In genomic region chr11:44524751-44525171, GRCh38 we compare ENCODE assay signal across 29 cellular contexts. TPM values are rescaled to one million over a fixed set of nuclear protein-coding genes. Genes with fewer than 3 reads are reported as not detected.
DNase-seq lines count a peak whose midpoint lies in the region; ATAC-seq, FAIRE-seq and TF ChIP-seq lines count a peak whose summit lies in the region.
"Had no signal": no experiment of that assay in that cellular context is flagged by ENCODE, and none has a peak within 500 bp of the region (broad histone marks: within the 10 kb centered on the region; RNA-seq: fewer than 3 reads in every experiment).

No MANE protein-coding gene starts in this region.

- H4K20me1 ChIP-seq in HepG2 (ENCODE audit: insufficient read depth, low read length), result no peaks in the 10 kb centered on the region
- H4K20me1 ChIP-seq in H1 (replicated peaks in 1 of 2; ENCODE audit: control insufficient read depth in 1 of 2, insufficient read depth in 2 of 2, low read length in 2 of 2), result no peaks in the 10 kb centered on the region

- no peak overlapping the region for H2AK5ac ChIP-seq in H1 (ENCODE audit: low read depth, low read length)

- H3K4me1 Mint-ChIP-seq in type B pancreatic cell (ENCODE audit: unreplicated experiment), result peaks cover 43% of the 10 kb centered on the region
- H3K4me1 Mint-ChIP-seq in activated CD8-positive, alpha-beta memory T cell treated with anti-CD3 and anti-CD28 coated beads, Interleukin-2, amount 10 ng/mL, durations not matched to agents 7 days and 5 days, result peaks cover 25% of the 10 kb centered on the region
- H3K4me1 Mint-ChIP-seq: central memory CD8-positive, alpha-beta T cell had no signal

- no peak overlapping the region for H3K23ac ChIP-seq in H1 (ENCODE audit: insufficient read length)

- H2BK20ac ChIP-seq in H1 (ENCODE audit: low read length), result 0 out of 2 replicates have a peak overlapping the region, but pooled peaks have one; percentile 3

- H3K36me3 ChIP-seq in HepG2 (replicated peaks in 1 of 2; ENCODE audit: control insufficient read depth in 1 of 2, insufficient read depth in 2 of 2, low read length in 2 of 2) (no peaks in the 10 kb centered on the region), right lobe of liver (no peaks in the 10 kb centered on the region), SK-N-MC (ENCODE audit: insufficient read depth, low read length) (no peaks in the 10 kb centered on the region), H1 (ENCODE audit: control insufficient read depth in 2 of 4, insufficient read depth in 4 of 4, low read length in 3 of 4) (no peaks in the 10 kb centered on the region)
- H3K36me3 ChIP-seq: lower lobe of right lung, pancreas, upper lobe of right lung had no signal

- no peak for DNase-seq in HepG2 (ENCODE audit: low spot score)
- DNase-seq in right lobe of liver, result no peak
- DNase-seq in SK-N-MC (ENCODE audit: low read depth, low spot score), result peak; percentile 47
- DNase-seq in H1 (ENCODE audit: low read depth in 1 of 2, low spot score in 2 of 2), result no peak
- no peak for DNase-seq in type B pancreatic cell (ENCODE audit: extremely low spot score, unreplicated experiment)
- no peak for DNase-seq in activated CD8-positive, alpha-beta memory T cell treated with anti-CD3 and anti-CD28 coated beads, Interleukin-2, amount 10 ng/mL, durations not matched to agents 7 days and 5 days
- no peak for DNase-seq in activated CD4-positive, alpha-beta T cell treated with anti-CD3 and anti-CD28 coated beads, Interleukin-2, amount 50 U/mL, for 1 hour
- DNase-seq: activated CD4-positive, alpha-beta memory T cell treated with anti-CD3 and anti-CD28 coated beads, Interleukin-2, amount 10 ng/mL, durations not matched to agents 7 days and 5 days; anterior cingulate cortex; C1 segment of cervical spinal cord; islet precursor cell; lower lobe of right lung; NCI-H2029; NCI-H526; nephron progenitor cell; pancreas; stimulated activated CD4-positive, alpha-beta T cell treated with anti-CD3 and anti-CD28 coated beads, Interleukin-12 subunit alpha, Interleukin-12 subunit beta, amount 100 ng/mL, for 4 hours; stimulated activated CD4-positive, alpha-beta T cell treated with anti-CD3 and anti-CD28 coated beads, Interleukin-4, amount 100 ng/mL, for 4 hours; upper lobe of right lung had no signal

- H3K4me2 ChIP-seq in HepG2 (ENCODE audit: low read depth, low read length) (no peak overlapping the region), H1 (ENCODE audit: insufficient read depth in 1 of 2, low read depth in 2 of 2, low read length in 2 of 2) (no peak overlapping the region)
- H3K4me2 ChIP-seq: GM23338 had no signal

- intact Hi-C loops in HepG2 (cut with micrococcal nuclease; ENCODE audit: unreplicated experiment), result no loop called here
- intact Hi-C loops in right lobe of liver (cut with DNase I), result no loop called here

- H2BK5ac ChIP-seq in H1 (ENCODE audit: low read depth, low read length), result no peak overlapping the region

- no peaks in the 10 kb centered on the region for H3K4me1 ChIP-seq in HepG2 (ENCODE audit: insufficient read depth, low read length)
- H3K4me1 ChIP-seq in right lobe of liver, result no peaks in the 10 kb centered on the region
- peaks cover 0 to 7% (median 0%) of the 10 kb centered on the region in 4 experiments; a peak in 4 of 7 replicates for H3K4me1 ChIP-seq in H1 (replicated peaks in 1 of 4; ENCODE audit: control insufficient read depth in 3 of 4, insufficient read depth in 4 of 4, low read length in 3 of 4)
- H3K4me1 ChIP-seq: pancreas had no signal

- no peak for TF ChIP-seq POLR2A in HepG2 (IDR thresholded peaks at IDR 0.05; ENCODE audit: insufficient read depth in 1 of 2, low read depth in 2 of 2, low read length in 2 of 2)
- no peak for TF ChIP-seq POLR2A in right lobe of liver (IDR thresholded peaks at IDR 0.05)
- TF ChIP-seq POLR2A in H1 (IDR thresholded peaks at IDR 0.05; ENCODE audit: control extremely low read depth in 1 of 2, low read depth in 2 of 2, low read length in 2 of 2), result no peak

- no peak overlapping the region for H2BK120ac ChIP-seq in H1 (replicated peaks; ENCODE audit: low read depth, low read length)

- no peak overlapping the region for H3K56ac ChIP-seq in H1 (replicated peaks; ENCODE audit: insufficient read length, low read depth, low read length)

- H3K27me3 ChIP-seq in HepG2 (ENCODE audit: control insufficient read depth in 1 of 2, insufficient read depth in 2 of 2, low read length in 2 of 2) (peaks cover 3 to 40% of the 10 kb centered on the region in 2 experiments; a peak in 3 of 5 replicates), right lobe of liver (no peaks in the 10 kb centered on the region), H1 (replicated peaks in 1 of 4; ENCODE audit: control insufficient read depth in 3 of 4, extremely low read depth in 1 of 4, insufficient read depth in 3 of 4, low read length in 3 of 4) (no peaks in the 10 kb centered on the region)
- H3K27me3 ChIP-seq: pancreas had no signal

- H3K9me3 ChIP-seq in HepG2 (ENCODE audit: low read length) (no peaks in the 10 kb centered on the region), right lobe of liver (no peaks in the 10 kb centered on the region), SK-N-MC (ENCODE audit: low read depth, low read length) (no peaks in the 10 kb centered on the region), H1 (ENCODE audit: insufficient read depth in 2 of 2, low read depth in 1 of 2, low read length in 1 of 2) (no peaks in the 10 kb centered on the region)
- H3K9me3 ChIP-seq: lower lobe of right lung, pancreas, upper lobe of right lung had no signal

- peak overlapping the region; percentile 39 for H3K4me3 Mint-ChIP-seq in type B pancreatic cell
- H3K4me3 Mint-ChIP-seq in activated CD8-positive, alpha-beta memory T cell treated with anti-CD3 and anti-CD28 coated beads, Interleukin-2, amount 10 ng/mL, durations not matched to agents 7 days and 5 days, result no peak overlapping the region
- H3K4me3 Mint-ChIP-seq: activated CD4-positive, alpha-beta memory T cell treated with anti-CD3 and anti-CD28 coated beads, Interleukin-2, amount 10 ng/mL, durations not matched to agents 7 days and 5 days; activated T-helper 17 cell treated with anti-CD3 and anti-CD28 coated beads, Interleukin-2, amount 50 U/mL, for 72 hours; central memory CD8-positive, alpha-beta T cell; GM23338; nephron progenitor cell; stimulated activated memory B cell treated with anti-CD40 and anti-IgM and Interleukin-4, amounts not matched to agents 10 μg/mL and 1 μg/mL and 100 μg/mL, for 72 hours had no signal

- TF ChIP-seq RAD21 in HepG2 (CRISPR knock-in tag; IDR thresholded peaks at IDR 0.05) (no peak), H1 (IDR thresholded peaks at IDR 0.05 in 1 of 2, conservative IDR thresholded peaks at IDR 0.05 in 1 of 2; ENCODE audit: low read depth in 2 of 2, low read length in 2 of 2) (no peak)

- no peaks in the 10 kb centered on the region for H3K23me2 ChIP-seq in H1 (ENCODE audit: low read depth, low read length)

- ATAC-seq in HepG2 (no peak), right lobe of liver (no peak), GM21825 (IDR thresholded peaks at IDR 0.05; ENCODE audit: unreplicated experiment) (no peak)
- ATAC-seq in activated CD8-positive, alpha-beta memory T cell treated with anti-CD3 and anti-CD28 coated beads, Interleukin-2, amount 10 ng/mL, durations not matched to agents 7 days and 5 days, result no peak
- ATAC-seq: activated CD4-positive, CD25-positive, alpha-beta regulatory T cell treated with anti-CD3 and anti-CD28 coated beads, Interleukin-2, amount 50 U/mL, for 24 hours; activated naive CD4-positive, alpha-beta T cell treated with anti-CD3 and anti-CD28 coated beads, Interleukin-2, amount 50 U/mL, for 72 hours; activated T-helper 17 cell treated with anti-CD3 and anti-CD28 coated beads, Interleukin-2, amount 50 U/mL, for 72 hours; GM23338; lower lobe of right lung; Panc1; pancreas; stimulated activated memory B cell treated with anti-CD40 and anti-IgM and Interleukin-4, amounts not matched to agents 10 μg/mL and 1 μg/mL and 100 μg/mL, for 72 hours; upper lobe of right lung had no signal

- H3K27ac Mint-ChIP-seq in type B pancreatic cell, result no peak overlapping the region
- no peak overlapping the region for H3K27ac Mint-ChIP-seq in activated CD8-positive, alpha-beta memory T cell treated with anti-CD3 and anti-CD28 coated beads, Interleukin-2, amount 10 ng/mL, durations not matched to agents 7 days and 5 days
- H3K27ac Mint-ChIP-seq: activated CD4-positive, alpha-beta memory T cell treated with anti-CD3 and anti-CD28 coated beads, Interleukin-2, amount 10 ng/mL, durations not matched to agents 7 days and 5 days; activated T-helper 17 cell treated with anti-CD3 and anti-CD28 coated beads, Interleukin-2, amount 50 U/mL, for 72 hours; GM23338; stimulated activated memory B cell treated with anti-CD40 and anti-IgM and Interleukin-4, amounts not matched to agents 10 μg/mL and 1 μg/mL and 100 μg/mL, for 72 hours had no signal

- no peaks in the 10 kb centered on the region for H3K79me2 ChIP-seq in HepG2 (ENCODE audit: insufficient read depth, low read length)
- H3K79me2 ChIP-seq in H1 (ENCODE audit: control insufficient read depth in 1 of 2, insufficient read depth in 2 of 2, low read length in 2 of 2), result no peaks in the 10 kb centered on the region

- TF ChIP-seq EP300 in HepG2 (IDR thresholded peaks at IDR 0.05; ENCODE audit: low read depth in 2 of 2, low read length in 2 of 2) (no peak), HepG2 (CRISPR knock-in tag; IDR thresholded peaks at IDR 0.05; ENCODE audit: borderline replicate concordance) (no peak), H1 (IDR thresholded peaks at IDR 0.05; ENCODE audit: borderline replicate concordance in 1 of 2, low read depth in 2 of 2, low read length in 2 of 2) (no peak)

- H4K8ac ChIP-seq in H1 (ENCODE audit: extremely low read depth, insufficient read depth, low read length), result no peak overlapping the region; the same call in 1 of the 2 replicates

- no peaks in the 10 kb centered on the region for H3K9me3 Mint-ChIP-seq in type B pancreatic cell
- no peaks in the 10 kb centered on the region for H3K9me3 Mint-ChIP-seq in activated CD8-positive, alpha-beta memory T cell treated with anti-CD3 and anti-CD28 coated beads, Interleukin-2, amount 10 ng/mL, durations not matched to agents 7 days and 5 days (ENCODE audit: low read depth)
- H3K9me3 Mint-ChIP-seq: activated CD4-positive, alpha-beta memory T cell treated with anti-CD3 and anti-CD28 coated beads, Interleukin-2, amount 10 ng/mL, durations not matched to agents 7 days and 5 days; activated naive CD4-positive, alpha-beta T cell treated with anti-CD3 and anti-CD28 coated beads, Interleukin-2, amount 50 U/mL, for 72 hours; activated T-helper 17 cell treated with anti-CD3 and anti-CD28 coated beads, Interleukin-2, amount 50 U/mL, for 72 hours; central memory CD8-positive, alpha-beta T cell; GM23338; nephron progenitor cell; stimulated activated memory B cell treated with anti-CD40 and anti-IgM and Interleukin-4, amounts not matched to agents 10 μg/mL and 1 μg/mL and 100 μg/mL, for 72 hours had no signal

- H3K4me3 ChIP-seq in HepG2 (replicated peaks in 1 of 3; ENCODE audit: insufficient read depth in 1 of 3, low read depth in 2 of 3, low read length in 3 of 3), result no peak overlapping the region
- H3K4me3 ChIP-seq in right lobe of liver, result no peak overlapping the region
- H3K4me3 ChIP-seq in SK-N-MC, result peak overlapping the region; percentile 41
- no peak overlapping the region for H3K4me3 ChIP-seq in H1 (ENCODE audit: extremely low read depth in 1 of 4, insufficient read depth in 2 of 4, low read depth in 3 of 4, low read length in 4 of 4)
- H3K4me3 ChIP-seq: GM23338, lower lobe of right lung, pancreas, upper lobe of right lung had no signal

- H3K4ac ChIP-seq in H1 (replicated peaks; ENCODE audit: insufficient read length, low read depth, low read length), result no peak overlapping the region

- no peak overlapping the region for H4K5ac ChIP-seq in H1 (ENCODE audit: insufficient read length, low read depth, low read length)

- POLR2A ChIA-PET in HepG2 (lab: Yijun Ruan, JAX) (no interaction called here), H1 (lab: Charles Lee; ENCODE audit: partially characterized antibody) (no interaction called here)

- no peak overlapping the region for H4K91ac ChIP-seq in H1 (replicated peaks; ENCODE audit: insufficient read length, low read length)

- H3K27me3 Mint-ChIP-seq in type B pancreatic cell, result peaks cover 28% of the 10 kb centered on the region
- peaks cover 28% of the 10 kb centered on the region for H3K27me3 Mint-ChIP-seq in activated CD8-positive, alpha-beta memory T cell treated with anti-CD3 and anti-CD28 coated beads, Interleukin-2, amount 10 ng/mL, durations not matched to agents 7 days and 5 days

- TF ChIP-seq CTCF in HepG2 (CRISPR knock-in tag; IDR thresholded peaks at IDR 0.05), result no peak
- TF ChIP-seq CTCF in right lobe of liver (IDR thresholded peaks at IDR 0.05), result no peak
- no peak for TF ChIP-seq CTCF in H1 (IDR thresholded peaks at IDR 0.05; ENCODE audit: control extremely low read depth in 1 of 3, insufficient read depth in 1 of 3, low read depth in 1 of 3, low read length in 3 of 3)
- no peak for TF ChIP-seq CTCF in type B pancreatic cell (conservative IDR thresholded peaks at IDR 0.05)

- no peaks in the 10 kb centered on the region for H3K79me1 ChIP-seq in H1 (ENCODE audit: low read depth, low read length)

- WGBS in HepG2 (ENCODE audit: low lambda C conversion rate), result 11% methylated on average over 10 of the region's 11 CpGs
- 100% methylated on average over 1 of the region's 11 CpGs for WGBS in right lobe of liver (ENCODE audit: insufficient coverage, low coverage, low lambda C conversion rate, missing lambda C conversion rate)
- 80% methylated on average over 11 of the region's 11 CpGs; no CpG with 5 or more reads in 1 of the 2 experiments for WGBS in H1 (ENCODE audit: extremely low coverage in 1 of 2, insufficient coverage in 1 of 2, insufficient read length in 1 of 2, insufficient replicate concordance in 2 of 2, low coverage in 1 of 2, low lambda C conversion rate in 2 of 2, missing lambda C conversion rate in 1 of 2), 2 experiments

- in situ Hi-C loops in HepG2 (cut with HindIII; ENCODE audit: extremely low pct_ligation_motif_present, low pct_unique_long_range_greater_than_20kb), result loop anchor here (25.0 kb wide), 1 partner anchor 237 kb away; no protein-coding TSS in a partner anchor

- BruUV-seq in HepG2 (replicated peaks; lab: Mats Ljungman, UMichigan), result no TSS peak

- CTCF ChIA-PET in HepG2 (lab: Yijun Ruan, JAX; ENCODE audit: low intra/inter-chr PET ratio, low total read pairs), result no interaction called here
- CTCF ChIA-PET in H1 (lab: Charles Lee; ENCODE audit: partially characterized antibody), result interaction anchor here (0.9 to 10.5 kb wide), 9 partner anchors 11 to 222 kb away, joined by 3 to 120 read pairs (median 4); no protein-coding TSS in a partner anchor
- CTCF ChIA-PET in activated CD8-positive, alpha-beta memory T cell treated with anti-CD3 and anti-CD28 coated beads, Interleukin-2, amount 10 ng/mL, durations not matched to agents 7 days and 5 days (lab: Charles Lee), result interaction anchor here (1.6 to 5.0 kb wide), 3 partner anchors 13 to 239 kb away, joined by 4 to 106 read pairs (median 7); no protein-coding TSS in a partner anchor

- H3K18ac ChIP-seq in H1 (ENCODE audit: extremely low read depth, low read length), result no peak overlapping the region

- H2AFZ ChIP-seq in HepG2 (ENCODE audit: low read length) (no peak overlapping the region), H1 (ENCODE audit: low read length) (no peak overlapping the region)
- H2AFZ ChIP-seq: GM23338 had no signal

- H2BK15ac ChIP-seq in H1 (ENCODE audit: low read length), result no peak overlapping the region

- H3K14ac ChIP-seq in H1 (ENCODE audit: insufficient read length), result no peak overlapping the region

- H3K36me3 Mint-ChIP-seq in type B pancreatic cell, result no peaks in the 10 kb centered on the region
- no peaks in the 10 kb centered on the region for H3K36me3 Mint-ChIP-seq in activated CD8-positive, alpha-beta memory T cell treated with anti-CD3 and anti-CD28 coated beads, Interleukin-2, amount 10 ng/mL, durations not matched to agents 7 days and 5 days
- H3K36me3 Mint-ChIP-seq: activated naive CD4-positive, alpha-beta T cell treated with anti-CD3 and anti-CD28 coated beads, Interleukin-2, amount 50 U/mL, for 72 hours; stimulated activated memory B cell treated with anti-CD40 and anti-IgM and Interleukin-4, amounts not matched to agents 10 μg/mL and 1 μg/mL and 100 μg/mL, for 72 hours had no signal

- no peak overlapping the region for H3K27ac ChIP-seq in HepG2 (ENCODE audit: extremely low read length, insufficient read depth, low read length)
- no peak overlapping the region for H3K27ac ChIP-seq in right lobe of liver
- H3K27ac ChIP-seq in SK-N-MC, result peak overlapping the region; percentile 81; the same call in 1 of the 2 replicates
- H3K27ac ChIP-seq in H1 (ENCODE audit: low read depth, low read length), result no peak overlapping the region
- H3K27ac ChIP-seq: lower lobe of right lung, pancreas, upper lobe of right lung had no signal

- FAIRE-seq in HepG2 (lab: Jason Lieb, UNC) (no peak), H1 (lab: Jason Lieb, UNC) (no peak)
- FAIRE-seq: D721Med, GM12891, pancreas had no signal

- H2BK12ac ChIP-seq in H1 (ENCODE audit: low read depth, low read length), result no peak overlapping the region

- no peak overlapping the region for H3K9ac ChIP-seq in HepG2 (ENCODE audit: insufficient read depth, low read depth, low read length)
- H3K9ac ChIP-seq in SK-N-MC (ENCODE audit: insufficient read length), result peak overlapping the region; percentile 45
- no peak overlapping the region for H3K9ac ChIP-seq in H1 (replicated peaks in 1 of 4; ENCODE audit: extremely low read depth in 1 of 4, low read depth in 3 of 4, low read length in 3 of 4)

RNA-seq across cellular contexts. Expression of gene CD82, which starts 40.7 kb away (rescaled TPM):
- total RNA-seq in HepG2 (2016; rRNA removed; fragmentation: Illumina TruSeq; extraction: Trizol) (not detected in 2 replicates), right lobe of liver (10 to 100 TPM; 18.9 to 69.4 (median 48.6) TPM), type B pancreatic cell (ENCODE audit: low replicate concordance) (80.3 and 82.1 TPM in 2 replicates)
- total RNA-seq in HepG2 (2016; cell fraction: cytosol; rRNA removed; fragmentation: Illumina TruSeq; extraction: Trizol; ENCODE audit: low read depth), result not detected in 2 replicates
- total RNA-seq in HepG2 (2016; cell fraction: insoluble cytoplasmic fraction; rRNA removed; fragmentation: Illumina TruSeq; extraction: Trizol), result not detected in 2 replicates
- not detected in 2 replicates for total RNA-seq in HepG2 (2016; cell fraction: membrane; rRNA removed; fragmentation: Illumina TruSeq; extraction: Trizol)
- not detected in 2 replicates for total RNA-seq in HepG2 (2016; cell fraction: nucleus; rRNA removed; fragmentation: Illumina TruSeq; extraction: Trizol)
- polyA plus RNA-seq in HepG2 (2011; rRNA removed) (0.05 and 0.24 TPM in 2 replicates), H1 (2011; rRNA removed) (10.1 and 10.3 TPM in 2 replicates)
- 0.13 and 0.16 TPM in 2 replicates for polyA plus RNA-seq in HepG2 (2011; cell fraction: cytosol; rRNA removed)
- 0.33 TPM in 1 of 2 replicates, not detected in the other for polyA plus RNA-seq in HepG2 (2011; cell fraction: nucleus; rRNA removed)
- 0.19 TPM in 1 of 2 replicates, not detected in the other for polyA plus RNA-seq in HepG2 (2012)
- not detected in 2 replicates for polyA plus RNA-seq in HepG2 (2016; cell fraction: cytosol; fragmentation: Illumina TruSeq; extraction: Trizol; ENCODE audit: low read depth)
- polyA plus RNA-seq in HepG2 (2016; cell fraction: insoluble cytoplasmic fraction; fragmentation: Illumina TruSeq; extraction: Trizol; ENCODE audit: low read depth), result not detected in 2 replicates
- polyA plus RNA-seq in HepG2 (2016; cell fraction: membrane; fragmentation: Illumina TruSeq; extraction: Trizol; ENCODE audit: low read depth), result not detected in 2 replicates
- polyA plus RNA-seq in HepG2 (2016; cell fraction: nucleus; fragmentation: Illumina TruSeq; extraction: Trizol; ENCODE audit: insufficient read depth, low read depth), result not detected in 2 replicates
- polyA minus RNA-seq in HepG2 (2011; rRNA and poly(A)+ RNA removed; ENCODE audit: low replicate concordance), result 0.52 and 13.0 TPM in 2 replicates
- polyA minus RNA-seq in HepG2 (2011; cell fraction: cytosol; rRNA and poly(A)+ RNA removed), result not detected in 2 replicates
- polyA minus RNA-seq in HepG2 (2011; cell fraction: nucleus; rRNA and poly(A)+ RNA removed), result not detected in 2 replicates
- 7.9 and 8.6 TPM in 2 replicates for total RNA-seq in H1 (2021; fragmentation: NEBNext Ultra II Directional; extraction: Animal tissue kit (Norgen Biotek cat#: 25700))
- 11.5 TPM for polyA plus RNA-seq in H1 (2011; cell fraction: cytosol; rRNA removed)
- 5.3 TPM for polyA plus RNA-seq in H1 (2011; cell fraction: nucleus; rRNA removed)
- polyA plus RNA-seq in H1 (2012, experiment 1 of 2), result 6.0 to 11.2 TPM (median 8.8 TPM) in 4 replicates
- polyA plus RNA-seq in H1 (2012, experiment 2 of 2), result 5.3 TPM
- polyA plus RNA-seq in H1 (2013, experiment 1 of 2), result 6.9 TPM
- 7.0 TPM for polyA plus RNA-seq in H1 (2013, experiment 2 of 2)
- polyA minus RNA-seq in H1 (2011; rRNA and poly(A)+ RNA removed), result 3.8 and 10.3 TPM in 2 replicates
- polyA minus RNA-seq in H1 (2011; cell fraction: cytosol; rRNA and poly(A)+ RNA removed), result 6.8 TPM
- polyA minus RNA-seq in H1 (2011; cell fraction: nucleus; rRNA and poly(A)+ RNA removed), result 2.9 TPM
- 100 to 1,000 TPM in 1 of 2 experiments, 10 to 100 TPM in 1; 90.2 to 285 TPM for total RNA-seq in activated CD8-positive, alpha-beta memory T cell treated with anti-CD3 and anti-CD28 coated beads, Interleukin-2, amount 10 ng/mL, durations not matched to agents 7 days and 5 days
